ENCODE assay signal across 1 cellular context in the genomic region with DNA sequence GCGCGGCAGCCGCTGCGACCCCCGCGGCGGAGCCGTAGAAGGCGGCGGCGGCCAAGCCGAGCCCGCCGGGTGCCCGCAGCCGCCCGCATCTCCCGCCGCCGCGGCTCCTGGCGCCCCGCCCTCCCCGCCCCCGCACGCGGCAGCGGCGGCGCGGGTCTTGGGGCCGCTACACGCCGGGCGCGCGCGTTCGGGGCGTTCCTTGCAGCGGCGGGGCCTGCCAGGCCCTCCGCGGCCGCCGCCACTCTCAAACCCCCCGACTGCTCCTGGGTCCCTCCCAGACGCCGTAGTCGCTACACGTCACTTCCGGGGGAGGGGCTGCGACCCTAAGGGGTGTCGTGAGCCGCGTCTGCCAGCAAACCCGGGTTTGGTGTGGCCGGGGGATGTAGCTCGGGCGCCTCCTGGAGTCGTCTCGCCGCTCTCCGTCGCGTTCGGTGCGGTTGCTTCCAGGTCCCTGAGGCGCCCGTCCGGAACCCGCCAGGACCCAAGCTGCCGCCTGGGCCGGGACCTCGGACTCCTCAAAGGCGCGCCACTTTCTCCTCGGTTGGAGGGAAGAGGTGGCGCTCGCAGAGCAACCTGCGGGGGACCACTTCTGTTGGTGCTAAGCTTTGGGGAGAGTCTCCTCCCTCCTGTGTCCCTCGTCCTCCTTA.
TF ChIP-seq lines count a peak whose summit lies in the region.

A gene with protein sequence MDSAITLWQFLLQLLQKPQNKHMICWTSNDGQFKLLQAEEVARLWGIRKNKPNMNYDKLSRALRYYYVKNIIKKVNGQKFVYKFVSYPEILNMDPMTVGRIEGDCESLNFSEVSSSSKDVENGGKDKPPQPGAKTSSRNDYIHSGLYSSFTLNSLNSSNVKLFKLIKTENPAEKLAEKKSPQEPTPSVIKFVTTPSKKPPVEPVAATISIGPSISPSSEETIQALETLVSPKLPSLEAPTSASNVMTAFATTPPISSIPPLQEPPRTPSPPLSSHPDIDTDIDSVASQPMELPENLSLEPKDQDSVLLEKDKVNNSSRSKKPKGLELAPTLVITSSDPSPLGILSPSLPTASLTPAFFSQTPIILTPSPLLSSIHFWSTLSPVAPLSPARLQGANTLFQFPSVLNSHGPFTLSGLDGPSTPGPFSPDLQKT (minus strand): TSS at position 285 of the 647 bp plus-strand sequence. CDS start 8,129 bp downstream, outside the sequence.

TF ChIP-seq in IMR-90, 13 proteins besides CTCF, POLR2A, EP300 and RAD21 (continued from another document):
- TF ChIP-seq, protein P1, sequence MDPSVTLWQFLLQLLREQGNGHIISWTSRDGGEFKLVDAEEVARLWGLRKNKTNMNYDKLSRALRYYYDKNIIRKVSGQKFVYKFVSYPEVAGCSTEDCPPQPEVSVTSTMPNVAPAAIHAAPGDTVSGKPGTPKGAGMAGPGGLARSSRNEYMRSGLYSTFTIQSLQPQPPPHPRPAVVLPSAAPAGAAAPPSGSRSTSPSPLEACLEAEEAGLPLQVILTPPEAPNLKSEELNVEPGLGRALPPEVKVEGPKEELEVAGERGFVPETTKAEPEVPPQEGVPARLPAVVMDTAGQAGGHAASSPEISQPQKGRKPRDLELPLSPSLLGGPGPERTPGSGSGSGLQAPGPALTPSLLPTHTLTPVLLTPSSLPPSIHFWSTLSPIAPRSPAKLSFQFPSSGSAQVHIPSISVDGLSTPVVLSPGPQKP (IDR thresholded peaks at IDR 0.05; ENCODE audit: borderline replicate concordance, low read depth, low read length): 0 out of 2 replicates have a peak, but pooled peaks have one; percentile 35
- 0 out of 2 replicates have a peak, but pooled peaks have one; percentile 25 for TF ChIP-seq MXI1 (IDR thresholded peaks at IDR 0.05; ENCODE audit: borderline replicate concordance, low read depth, low read length)
- no peak for TF ChIP-seq CHD1 (IDR thresholded peaks at IDR 0.05; ENCODE audit: low read depth, low read length)
- TF ChIP-seq BHLHE40 (IDR thresholded peaks at IDR 0.05; ENCODE audit: low read depth, low read length): peak; percentile 11; the same call in 1 of the 2 replicates
- no peak for TF ChIP-seq NFE2L2 (IDR thresholded peaks at IDR 0.05; ENCODE audit: low read depth, low read length)
- TF ChIP-seq, protein P2, sequence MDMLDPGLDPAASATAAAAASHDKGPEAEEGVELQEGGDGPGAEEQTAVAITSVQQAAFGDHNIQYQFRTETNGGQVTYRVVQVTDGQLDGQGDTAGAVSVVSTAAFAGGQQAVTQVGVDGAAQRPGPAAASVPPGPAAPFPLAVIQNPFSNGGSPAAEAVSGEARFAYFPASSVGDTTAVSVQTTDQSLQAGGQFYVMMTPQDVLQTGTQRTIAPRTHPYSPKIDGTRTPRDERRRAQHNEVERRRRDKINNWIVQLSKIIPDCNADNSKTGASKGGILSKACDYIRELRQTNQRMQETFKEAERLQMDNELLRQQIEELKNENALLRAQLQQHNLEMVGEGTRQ (IDR thresholded peaks at IDR 0.05; ENCODE audit: low read depth, low read length): no peak
- no peak for TF ChIP-seq MAFK (IDR thresholded peaks at IDR 0.05; ENCODE audit: low read depth, low read length)
- peak; percentile 94 for TF ChIP-seq MAZ (IDR thresholded peaks at IDR 0.05; ENCODE audit: borderline replicate concordance, low read depth, low read length)
- TF ChIP-seq RFX5 (IDR thresholded peaks at IDR 0.05; ENCODE audit: low read depth, low read length): 0 out of 2 replicates have a peak, but pooled peaks have one; percentile 21
- no peak for TF ChIP-seq FOS (IDR thresholded peaks at IDR 0.05; ENCODE audit: low read depth, low read length)
- TF ChIP-seq CEBPB (IDR thresholded peaks at IDR 0.05; ENCODE audit: low read depth, low read length): no peak
- TF ChIP-seq RCOR1 (IDR thresholded peaks at IDR 0.05; ENCODE audit: insufficient replicate concordance, low read length): no peak
TF ChIP-seq in IMR-90: peak in this region for 6.
